20 cellular contexts compared by ENCODE assay signal in the genomic region with DNA sequence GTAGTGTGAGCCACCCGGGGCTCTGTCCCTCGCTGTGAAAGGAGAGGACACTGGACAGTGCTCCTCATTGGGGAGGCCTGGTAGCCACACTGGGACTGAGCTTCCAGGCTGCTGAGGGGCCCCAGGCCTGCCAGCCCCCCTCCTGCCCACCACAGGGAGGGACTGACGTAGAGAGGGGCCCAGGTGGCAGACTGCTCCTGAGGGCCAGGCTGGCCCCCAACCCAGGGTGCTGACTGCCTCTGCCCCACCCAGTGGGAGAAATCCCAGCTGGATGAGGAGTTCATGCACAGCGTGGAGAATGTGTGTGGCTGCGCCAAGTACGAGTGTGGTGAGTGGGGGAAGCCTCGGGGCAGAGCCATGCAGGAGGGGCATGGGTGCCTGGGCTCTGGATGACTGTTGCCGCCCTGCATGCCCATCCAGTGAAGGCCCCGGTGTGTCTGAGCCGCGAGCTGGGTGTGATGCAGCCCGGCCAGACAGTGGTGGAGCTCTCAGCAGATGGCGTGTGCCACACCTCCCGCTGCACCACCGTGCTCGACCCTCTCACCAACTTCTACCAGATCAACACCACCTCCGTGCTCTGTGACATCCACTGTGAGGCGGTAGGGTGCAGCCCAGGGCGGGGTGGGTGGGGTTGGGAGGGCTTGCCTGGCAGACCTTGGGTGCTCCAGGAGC.
DNase-seq lines count a peak whose midpoint lies in the region; ATAC-seq and TF ChIP-seq lines count a peak whose summit lies in the region.
"Had no signal": no experiment of that assay in that cellular context is flagged by ENCODE, and none has a peak within 500 bp of the region (broad histone marks: within the 10 kb centered on the region; RNA-seq: fewer than 3 reads in every experiment).

No MANE protein-coding gene starts in this region.

- TF ChIP-seq CTCF in psoas muscle (IDR thresholded peaks at IDR 0.05), result no peak

- H3K36me3 ChIP-seq in H7 (replicated peaks; ENCODE audit: control insufficient read depth, insufficient read depth, low read length), result no peaks in the 10 kb centered on the region
- no peaks in the 10 kb centered on the region for H3K36me3 ChIP-seq in psoas muscle (ENCODE audit: insufficient read depth in 1 of 2, low read depth in 1 of 2)

- intact Hi-C loops in psoas muscle (cut with DNase I), result no loop called here

- peak; percentile 3 for DNase-seq in DMS 273 (lab: John Stamatoyannopoulos, UW; ENCODE audit: unreplicated experiment)
- no peak for DNase-seq in DMS 273 treated with DMSO at 0.1 percent for 48 hours (lab: John Stamatoyannopoulos, UW)
- DNase-seq in D341Med (ENCODE audit: low spot score), result peak; percentile 23
- DNase-seq in H7, result peak; percentile 39
- DNase-seq in psoas muscle, result no peak
- no peak for DNase-seq in NOMO-1 (lab: John Stamatoyannopoulos, UW; ENCODE audit: unreplicated experiment in 2 of 2)
- no peak for DNase-seq in COLO668 (lab: John Stamatoyannopoulos, UW; ENCODE audit: unreplicated experiment)
- DNase-seq: Caco-2; CD4-positive, CD25-positive, alpha-beta regulatory T cell; IMR-90; KG1; MM.1S; NCI-H2029; NCI-H446 treated with DMSO at 0.1 percent for 48 hours; NCI-H69; SHP77 had no signal

- no peak overlapping the region for H3K27ac ChIP-seq in psoas muscle
- H3K27ac ChIP-seq: 22Rv1, RWPE1 had no signal

- H3K4me1 ChIP-seq in psoas muscle, result no peaks in the 10 kb centered on the region
- H3K4me1 ChIP-seq: Caco-2 had no signal

- 57 to 70% (median 66%) methylated on average over 17 to 19 of the region's 19 CpGs for WGBS in psoas muscle, 3 donors

- no peaks in the 10 kb centered on the region for H3K9me3 ChIP-seq in psoas muscle
- H3K9me3 ChIP-seq: Caco-2 had no signal

- no peak overlapping the region for H3K4me3 ChIP-seq in H7 (ENCODE audit: insufficient read depth, low read depth, low read length)
- no peak overlapping the region for H3K4me3 ChIP-seq in psoas muscle
- H3K4me3 ChIP-seq: GM12878 had no signal

- peak in 3 of 4 donors; percentile 22 to 29 (median 25) for ATAC-seq in psoas muscle
- ATAC-seq: GM12878, Panc1 had no signal

- H3K27me3 ChIP-seq in H7 (ENCODE audit: control insufficient read depth, insufficient read depth, low read length) (no peaks in the 10 kb centered on the region), psoas muscle (ENCODE audit: insufficient read depth in 3 of 3, low read length in 2 of 3) (no peaks in the 10 kb centered on the region)

Comparison
In these comparisons a context has a peak if more than half of its experiments do, and no peak if none do; other contexts are left out.
1. DNase-seq: peak in DMS 273 (single experiment), D341Med (single experiment) and H7 (single experiment); none in DMS 273 treated with DMSO at 0.1 percent for 48 hours (single experiment), psoas muscle (0 of 2), NOMO-1 (0 of 2) and COLO668 (single experiment).